In genomic region chr2:134700730-134701129, GRCh38 we compare ENCODE assay signal across 29 cellular contexts. TPM values are rescaled to one million over a fixed set of nuclear protein-coding genes. Genes with fewer than 3 reads are reported as not detected.
"Had no signal": no experiment of that assay in that cellular context is flagged by ENCODE, and none has a peak within 500 bp of the region (broad histone marks: within the 10 kb centered on the region; RNA-seq: fewer than 3 reads in every experiment).

No MANE protein-coding gene starts in this region.

- H3K27me3 ChIP-seq: testis, thyroid gland, tibial nerve, upper lobe of left lung, upper lobe of right lung, uterus, vagina had no signal

- H3K4me1 ChIP-seq: stomach, suprapubic skin, testis, thyroid gland, tibial nerve, transverse colon, upper lobe of left lung, upper lobe of right lung, uterus, vagina had no signal

- H3K27me3 Mint-ChIP-seq: stimulated activated memory B cell treated with anti-CD40 and anti-IgM and Interleukin-4, amounts not matched to agents 10 μg/mL and 1 μg/mL and 100 μg/mL, for 72 hours had no signal

- FAIRE-seq: urothelium cell line had no signal

- H3K4me3 Mint-ChIP-seq: stimulated activated effector memory CD8-positive, alpha-beta T cell treated with anti-CD3 and anti-CD28 coated beads, Interleukin-12 subunit alpha, Interleukin-12 subunit beta, amount 100 ng/mL, for 72 hours; stimulated activated memory B cell treated with anti-CD40 and anti-IgM and Interleukin-4, amounts not matched to agents 10 μg/mL and 1 μg/mL and 100 μg/mL, for 72 hours; stimulated activated naive B cell treated with anti-CD40 and anti-IgM and Interleukin-4, amounts not matched to agents 10 μg/mL and 1 μg/mL and 100 μg/mL, for 72 hours; stimulated activated naive CD8-positive, alpha-beta T cell treated with anti-CD3 and anti-CD28 coated beads, Interleukin-15, amount 100 ng/mL, for 72 hours; stimulated activated naive CD8-positive, alpha-beta T cell treated with anti-CD3 and anti-CD28 coated beads, Interleukin-15, Interleukin-2, amounts not matched to agents 100 ng/mL and 50 ng/mL, for 24 hours; type B pancreatic cell had no signal

- H3K36me3 ChIP-seq: stomach, suprapubic skin, thoracic aorta, thyroid gland, tibial artery, tibial nerve, transverse colon, upper lobe of left lung, upper lobe of right lung, uterus, vagina had no signal

- H3K27ac Mint-ChIP-seq: stimulated activated effector memory CD8-positive, alpha-beta T cell treated with anti-CD3 and anti-CD28 coated beads, Interleukin-12 subunit alpha, Interleukin-12 subunit beta, amount 100 ng/mL, for 72 hours; stimulated activated memory B cell treated with anti-CD40 and anti-IgM and Interleukin-4, amounts not matched to agents 10 μg/mL and 1 μg/mL and 100 μg/mL, for 72 hours; stimulated activated naive B cell treated with anti-CD40 and anti-IgM and Interleukin-4, amounts not matched to agents 10 μg/mL and 1 μg/mL and 100 μg/mL, for 72 hours; stimulated activated naive CD8-positive, alpha-beta T cell treated with anti-CD3 and anti-CD28 coated beads, Interleukin-15, amount 100 ng/mL, for 72 hours; stimulated activated naive CD8-positive, alpha-beta T cell treated with anti-CD3 and anti-CD28 coated beads, Interleukin-15, Interleukin-2, amounts not matched to agents 100 ng/mL and 50 ng/mL, for 24 hours; type B pancreatic cell had no signal

- H3K27ac ChIP-seq: stomach, suprapubic skin, testis, thoracic aorta, thyroid gland, tibial artery, tibial nerve, transverse colon, upper lobe of left lung, upper lobe of right lung, uterus, vagina had no signal

- H3K9me3 ChIP-seq: stomach, suprapubic skin, testis, thoracic aorta, thyroid gland, tibial artery, tibial nerve, transverse colon, upper lobe of left lung, upper lobe of right lung, uterus, vagina had no signal

- H3K36me3 Mint-ChIP-seq: stimulated activated effector memory CD8-positive, alpha-beta T cell treated with anti-CD3 and anti-CD28 coated beads, Interleukin-12 subunit alpha, Interleukin-12 subunit beta, amount 100 ng/mL, for 72 hours; stimulated activated memory B cell treated with anti-CD40 and anti-IgM and Interleukin-4, amounts not matched to agents 10 μg/mL and 1 μg/mL and 100 μg/mL, for 72 hours; stimulated activated naive B cell treated with anti-CD40 and anti-IgM and Interleukin-4, amounts not matched to agents 10 μg/mL and 1 μg/mL and 100 μg/mL, for 72 hours; type B pancreatic cell had no signal

- H3K4me3 ChIP-seq: stomach, suprapubic skin, testis, thoracic aorta, thyroid gland, tibial artery, tibial nerve, transverse colon, upper lobe of left lung, upper lobe of right lung, uterus, vagina had no signal

- ATAC-seq: stimulated activated effector memory CD8-positive, alpha-beta T cell treated with anti-CD3 and anti-CD28 coated beads, Interleukin-12 subunit alpha, Interleukin-12 subunit beta, amount 100 ng/mL, for 72 hours; stimulated activated memory B cell treated with anti-CD40 and anti-IgM and Interleukin-4, amounts not matched to agents 10 μg/mL and 1 μg/mL and 100 μg/mL, for 72 hours; stimulated activated naive B cell treated with anti-CD40 and anti-IgM and Interleukin-4, amounts not matched to agents 10 μg/mL and 1 μg/mL and 100 μg/mL, for 72 hours; stimulated activated naive CD8-positive, alpha-beta T cell treated with anti-CD3 and anti-CD28 coated beads, Interleukin-15, amount 100 ng/mL, for 72 hours; stimulated activated naive CD8-positive, alpha-beta T cell treated with anti-CD3 and anti-CD28 coated beads, Interleukin-15, Interleukin-2, amounts not matched to agents 100 U/mL and 50 U/mL, for 24 hours; upper lobe of right lung had no signal

- H3K9me3 Mint-ChIP-seq: stimulated activated effector memory CD8-positive, alpha-beta T cell treated with anti-CD3 and anti-CD28 coated beads, Interleukin-12 subunit alpha, Interleukin-12 subunit beta, amount 100 ng/mL, for 72 hours; stimulated activated memory B cell treated with anti-CD40 and anti-IgM and Interleukin-4, amounts not matched to agents 10 μg/mL and 1 μg/mL and 100 μg/mL, for 72 hours; stimulated activated naive B cell treated with anti-CD40 and anti-IgM and Interleukin-4, amounts not matched to agents 10 μg/mL and 1 μg/mL and 100 μg/mL, for 72 hours; stimulated activated naive CD8-positive, alpha-beta T cell treated with anti-CD3 and anti-CD28 coated beads, Interleukin-15, amount 100 ng/mL, for 72 hours; stimulated activated naive CD8-positive, alpha-beta T cell treated with anti-CD3 and anti-CD28 coated beads, Interleukin-15, Interleukin-2, amounts not matched to agents 100 ng/mL and 50 ng/mL, for 24 hours; type B pancreatic cell had no signal

- DNase-seq: stimulated activated CD4-positive, alpha-beta T cell treated with anti-CD3 and anti-CD28 coated beads, Interleukin-2, amount 100 ng/mL, for 48 hours; stimulated activated CD4-positive, alpha-beta T cell treated with anti-CD3 and anti-CD28 coated beads, Interleukin-4, amount 100 ng/mL, for 1 hour; stimulated activated CD4-positive, alpha-beta T cell treated with anti-CD3 and anti-CD28 coated beads, Interleukin-4, amount 100 ng/mL, for 24 hours; stimulated activated CD4-positive, alpha-beta T cell treated with anti-CD3 and anti-CD28 coated beads, Interleukin-4, amount 100 ng/mL, for 4 hours; stimulated activated CD8-positive, alpha-beta memory T cell treated with anti-CD3 and anti-CD28 coated beads, Interleukin-4, amount 100 ng/mL, for 48 hours; stimulated activated naive B cell treated with anti-CD40 and anti-IgM and Interleukin-4, amounts not matched to agents 10 μg/mL and 1 μg/mL and 100 μg/mL, for 72 hours; stimulated activated naive CD4-positive, alpha-beta T cell; stimulated activated naive CD4-positive, alpha-beta T cell treated with Interleukin-2 at 50 U/mL for 16 hours; stimulated activated naive CD8-positive, alpha-beta T cell treated with anti-CD3 and anti-CD28 coated beads, Interleukin-15, amount 100 ng/mL, for 72 hours; stimulated activated naive CD8-positive, alpha-beta T cell treated with anti-CD3 and anti-CD28 coated beads, Interleukin-15, Interleukin-2, amounts not matched to agents 100 U/mL and 50 U/mL, for 24 hours; stomach; substantia nigra; testis; thyroid gland; tibial artery; transverse colon; trophoblast cell; upper lobe of left lung; upper lobe of right lung; uterus had no signal

RNA-seq across cellular contexts. Expression of gene TMEM163, which starts 18.1 kb away (rescaled TPM):
- total RNA-seq: tibial nerve, vagina had no signal
